In genomic region chr2:217026570-217026969, GRCh38 we compare ENCODE assay signal across 3 cellular contexts.
TF ChIP-seq lines count a peak whose summit lies in the region.

No MANE protein-coding gene starts in this region.

TF ChIP-seq in HepG2, 621 proteins besides CTCF, POLR2A, EP300 and RAD21:
- TF ChIP-seq MYC (CRISPR knock-in tag; IDR thresholded peaks at IDR 0.05; ENCODE audit: borderline replicate concordance) (no peak), HMG20B (CRISPR knock-in tag; conservative IDR thresholded peaks at IDR 0.05) (no peak), FOXJ3 (CRISPR knock-in tag; IDR thresholded peaks at IDR 0.05; ENCODE audit: borderline replicate concordance) (no peak), NPAS2 (CRISPR knock-in tag; IDR thresholded peaks at IDR 0.05; ENCODE audit: borderline replicate concordance) (no peak), MAFK (conservative IDR thresholded peaks at IDR 0.05 in 1 of 2, IDR thresholded peaks at IDR 0.05 in 1 of 2; ENCODE audit: low read length in 2 of 2) (peak; percentile 97 to 99), ZNF335 (CRISPR knock-in tag; IDR thresholded peaks at IDR 0.05) (no peak), ZNF205 (CRISPR knock-in tag; IDR thresholded peaks at IDR 0.05) (no peak), MAFF (IDR thresholded peaks at IDR 0.05; ENCODE audit: low read depth, low read length) (peak; percentile 97), MAX (IDR thresholded peaks at IDR 0.05) (no peak)

TF ChIP-seq in IMR-90, 13 proteins besides CTCF, POLR2A, EP300 and RAD21:
- TF ChIP-seq MAFK (IDR thresholded peaks at IDR 0.05; ENCODE audit: low read depth, low read length): peak; percentile 96
- TF ChIP-seq CHD1 (IDR thresholded peaks at IDR 0.05; ENCODE audit: low read depth, low read length): no peak

TF ChIP-seq in H1, 55 proteins besides CTCF, POLR2A, EP300 and RAD21:
- no peak for TF ChIP-seq TAF7 (optimal IDR thresholded peaks at IDR 0.05; ENCODE audit: borderline replicate concordance, low read depth, low read length)
- TF ChIP-seq MAFK (IDR thresholded peaks at IDR 0.05; ENCODE audit: low read depth, low read length): peak; percentile 81
